Comparison of ENCODE assay signal across 9 cellular contexts in the genomic region with DNA sequence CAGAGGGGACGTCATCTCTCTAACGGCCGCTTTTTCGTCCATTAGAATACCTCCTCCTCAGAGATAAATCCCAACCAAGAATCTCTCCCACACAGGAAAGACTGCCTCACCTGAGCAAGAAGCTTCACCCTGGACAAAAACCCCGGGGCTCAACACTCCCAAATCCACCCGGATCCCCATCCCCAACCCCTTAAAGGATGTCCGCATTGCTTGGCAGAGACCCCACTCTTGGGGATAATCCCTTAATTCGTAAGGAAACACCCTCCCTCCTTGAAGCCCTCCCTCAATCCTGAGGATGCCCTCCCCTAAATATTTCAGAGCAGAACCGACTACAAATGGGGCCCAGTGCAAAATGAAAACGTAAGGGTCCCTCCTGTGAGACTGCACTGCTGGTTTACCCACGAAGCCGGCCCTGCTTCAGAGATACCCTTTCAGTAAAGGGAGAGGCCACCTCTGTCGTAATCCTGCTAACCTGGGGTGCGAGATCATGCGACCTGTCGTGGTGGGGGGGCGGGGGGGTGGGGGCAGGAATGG. TPM values are rescaled to one million over a fixed set of nuclear protein-coding genes. Genes with fewer than 3 reads are reported as not detected.
A peak's percentile ranks its signal among the peaks of the same experiment; 100 is the strongest.
DNase-seq lines count a peak whose midpoint lies in the region; ATAC-seq and TF ChIP-seq lines count a peak whose summit lies in the region.
"Had no signal": no experiment of that assay in that cellular context is flagged by ENCODE, and none has a peak within 500 bp of the region (broad histone marks: within the 10 kb centered on the region; RNA-seq: fewer than 3 reads in every experiment).

No MANE protein-coding gene starts in this region.

- DNase-seq in T-helper 1 cell = no peak
- no peak for DNase-seq in MM.1S
- peak; percentile 8 for DNase-seq in effector CD4-positive, alpha-beta T cell
- peak; percentile 35 for DNase-seq in neural progenitor cell (ENCODE audit: low spot score)
- DNase-seq in NCI-H345 (lab: John Stamatoyannopoulos, UW) = no peak
- DNase-seq in activated effector memory CD4-positive, alpha-beta T cell treated with anti-CD3 and anti-CD28 coated beads, Interleukin-2, amount 50 U/mL, for 16 hours = no peak

- no peaks in the 10 kb centered on the region for H4K20me1 ChIP-seq in MM.1S (ENCODE audit: insufficient read depth, low read length)
- H4K20me1 ChIP-seq in neural progenitor cell (ENCODE audit: low read depth) = peaks cover 31% of the 10 kb centered on the region

- H3K36me3 ChIP-seq in MM.1S (replicated peaks; ENCODE audit: insufficient read depth, low read length) (no peaks in the 10 kb centered on the region), neural progenitor cell (no peaks in the 10 kb centered on the region)

- no peaks in the 10 kb centered on the region for H3K27me3 Mint-ChIP-seq in T-helper 1 cell treated with Interleukin-12 subunit alpha and Interleukin-12 subunit beta and Interleukin-4 antibody, amounts not matched to agents 30 μg/mL and 1 μg/mL, for 36 hours (ENCODE audit: low read depth)
- peaks cover 2% of the 10 kb centered on the region for H3K27me3 Mint-ChIP-seq in neural progenitor cell (ENCODE audit: insufficient read depth, low read depth)

- H3K4me1 Mint-ChIP-seq in T-helper 1 cell treated with Interleukin-12 subunit alpha and Interleukin-12 subunit beta and Interleukin-4 antibody, amounts not matched to agents 30 μg/mL and 1 μg/mL, for 36 hours (ENCODE audit: low read depth) = peaks cover 32% of the 10 kb centered on the region
- peaks cover 31% of the 10 kb centered on the region for H3K4me1 Mint-ChIP-seq in neural progenitor cell

- ATAC-seq in HG03196 (IDR thresholded peaks at IDR 0.05; ENCODE audit: unreplicated experiment) = no peak

- no peak for TF ChIP-seq CTCF in MM.1S (IDR thresholded peaks at IDR 0.05; ENCODE audit: low read length)
- TF ChIP-seq CTCF in neural progenitor cell (IDR thresholded peaks at IDR 0.05) = no peak

- H3K9me3 ChIP-seq in MM.1S (replicated peaks; ENCODE audit: insufficient read depth, low read length) (no peaks in the 10 kb centered on the region), neural progenitor cell (ENCODE audit: low read depth) (no peaks in the 10 kb centered on the region)
- H3K9me3 ChIP-seq: adrenal gland had no signal

- H3K9me3 Mint-ChIP-seq in T-helper 1 cell treated with Interleukin-12 subunit alpha and Interleukin-12 subunit beta and Interleukin-4 antibody, amounts not matched to agents 30 μg/mL and 1 μg/mL, for 36 hours = no peaks in the 10 kb centered on the region
- no peaks in the 10 kb centered on the region for H3K9me3 Mint-ChIP-seq in neural progenitor cell

- peak overlapping the region; percentile 85 for H3K27ac Mint-ChIP-seq in T-helper 1 cell treated with Interleukin-12 subunit alpha and Interleukin-12 subunit beta and Interleukin-4 antibody, amounts not matched to agents 30 μg/mL and 1 μg/mL, for 36 hours
- H3K27ac Mint-ChIP-seq in neural progenitor cell = no peak overlapping the region

- H3K4me3 Mint-ChIP-seq in T-helper 1 cell treated with Interleukin-12 subunit alpha and Interleukin-12 subunit beta and Interleukin-4 antibody, amounts not matched to agents 30 μg/mL and 1 μg/mL, for 36 hours = peak overlapping the region; percentile 97
- peak overlapping the region; percentile 99 for H3K4me3 Mint-ChIP-seq in neural progenitor cell

- H3K4me2 ChIP-seq in MM.1S (ENCODE audit: low read depth, low read length) = peak overlapping the region; percentile 68
- H3K4me2 ChIP-seq in neural progenitor cell = peak overlapping the region; percentile 85

- peaks cover 31% of the 10 kb centered on the region for H3K36me3 Mint-ChIP-seq in T-helper 1 cell treated with Interleukin-12 subunit alpha and Interleukin-12 subunit beta and Interleukin-4 antibody, amounts not matched to agents 30 μg/mL and 1 μg/mL, for 36 hours (ENCODE audit: low read depth)
- H3K36me3 Mint-ChIP-seq in neural progenitor cell = peaks cover 25% of the 10 kb centered on the region

- no peaks in the 10 kb centered on the region for H3K4me1 ChIP-seq in MM.1S (ENCODE audit: low read length)
- H3K4me1 ChIP-seq in neural progenitor cell = peaks cover 19% of the 10 kb centered on the region

- H3F3A ChIP-seq in MM.1S (ENCODE audit: insufficient read depth, low read length) = 0 out of 2 replicates have a peak, but pooled peaks cover 5% of the 10 kb centered on the region
- H3F3A ChIP-seq in neural progenitor cell (ENCODE audit: low read depth) = peaks cover 43% of the 10 kb centered on the region

- H3K79me2 ChIP-seq in MM.1S (ENCODE audit: low read length) (peaks cover 23% of the 10 kb centered on the region), neural progenitor cell (ENCODE audit: low read depth) (peaks cover 37% of the 10 kb centered on the region)

- H3K27me3 ChIP-seq in MM.1S (replicated peaks; ENCODE audit: insufficient read depth, low read length) (no peaks in the 10 kb centered on the region), neural progenitor cell (no peaks in the 10 kb centered on the region)
- H3K27me3 ChIP-seq: adrenal gland had no signal

- no peak overlapping the region for H3K27ac ChIP-seq in MM.1S (ENCODE audit: low read length)
- no peak overlapping the region for H3K27ac ChIP-seq in neural progenitor cell

- H2AFZ ChIP-seq in MM.1S (ENCODE audit: low read length) = peak overlapping the region; percentile 67; the same call in 1 of the 2 replicates
- peak overlapping the region; percentile 60 for H2AFZ ChIP-seq in neural progenitor cell (replicated peaks)

- H3K9me2 ChIP-seq in MM.1S (replicated peaks; ENCODE audit: insufficient read depth, low read length) = no peaks in the 10 kb centered on the region

- peak overlapping the region; percentile 63 for H3K9ac ChIP-seq in MM.1S (ENCODE audit: low read length)
- no peak overlapping the region for H3K9ac ChIP-seq in neural progenitor cell

- H3K4me3 ChIP-seq in MM.1S (ENCODE audit: low read length) (peak overlapping the region; percentile 82), neural progenitor cell (peak overlapping the region; percentile 86)

RNA-seq across cellular contexts. Expression of a gene that starts 0.7 kb away (rescaled TPM):
- 284 and 355 TPM in 2 replicates for total RNA-seq in neural progenitor cell (ENCODE audit: low replicate concordance)

RNA-seq across cellular contexts. Expression of a gene that starts 25.7 kb away (rescaled TPM):
- 257 and 273 TPM in 2 replicates for total RNA-seq in neural progenitor cell (ENCODE audit: low replicate concordance)

RNA-seq across cellular contexts. Expression of a gene that starts 33.7 kb away (rescaled TPM):
- 66.7 and 72.7 TPM in 2 replicates for total RNA-seq in neural progenitor cell (ENCODE audit: low replicate concordance)

RNA-seq across cellular contexts. Expression of a gene that starts 38.9 kb away (rescaled TPM):
- total RNA-seq in neural progenitor cell (ENCODE audit: low replicate concordance) = 75.9 and 131 TPM in 2 replicates

RNA-seq across cellular contexts. Expression of a gene that starts 49.0 kb away (rescaled TPM):
- 21.9 and 29.1 TPM in 2 replicates for total RNA-seq in neural progenitor cell (ENCODE audit: low replicate concordance)

Comparison
In these comparisons a context has a peak if more than half of its experiments do, and no peak if none do; other contexts are left out.
1. DNase-seq: peak in effector CD4-positive, alpha-beta T cell (single experiment) and neural progenitor cell (single experiment); none in T-helper 1 cell (0 of 5), MM.1S (single experiment), NCI-H345 (single experiment) and activated effector memory CD4-positive, alpha-beta T cell treated with anti-CD3 and anti-CD28 coated beads, Interleukin-2, amount 50 U/mL, for 16 hours (single experiment).